ENCODE assay signal across 1 cellular context in genomic region chr4:10115657-10116624, GRCh38.
TF ChIP-seq lines count a peak whose summit lies in the region.

No MANE protein-coding gene starts in this region.

TF ChIP-seq in HepG2, 621 proteins besides CTCF, POLR2A, EP300 and RAD21 (continued from another document and continues in another):
- peak; percentile 81 for TF ChIP-seq ARID4A (CRISPR knock-in tag; IDR thresholded peaks at IDR 0.05; ENCODE audit: borderline replicate concordance)
- 0 out of 2 replicates have a peak, but pooled peaks have one; percentile 26 for TF ChIP-seq ERF (CRISPR knock-in tag; IDR thresholded peaks at IDR 0.05)
- peak; percentile 12; the same call in 1 of the 2 replicates for TF ChIP-seq MXD1 (CRISPR knock-in tag; IDR thresholded peaks at IDR 0.05)
- no peak for TF ChIP-seq NFKB2 (CRISPR knock-in tag; IDR thresholded peaks at IDR 0.05; ENCODE audit: borderline replicate concordance)
- no peak for TF ChIP-seq GABPA (IDR thresholded peaks at IDR 0.05; ENCODE audit: low read depth, low read length)
- peak; percentile 8; the same call in 1 of the 2 replicates for TF ChIP-seq GABPA (CRISPR knock-in tag; IDR thresholded peaks at IDR 0.05; ENCODE audit: low read depth)
- no peak for TF ChIP-seq ZNF709 (CRISPR knock-in tag; IDR thresholded peaks at IDR 0.05)
- TF ChIP-seq KLF9 (CRISPR knock-in tag; IDR thresholded peaks at IDR 0.05; ENCODE audit: low read depth), result peak; percentile 90; the same call in 1 of the 2 replicates
- no peak for TF ChIP-seq ZNF329 (CRISPR knock-in tag; IDR thresholded peaks at IDR 0.05; ENCODE audit: low read depth)
- no peak for TF ChIP-seq RXRB (CRISPR knock-in tag; IDR thresholded peaks at IDR 0.05; ENCODE audit: borderline replicate concordance)
- TF ChIP-seq ZNF503 (CRISPR knock-in tag; IDR thresholded peaks at IDR 0.05), result no peak
- no peak for TF ChIP-seq MAFK (conservative IDR thresholded peaks at IDR 0.05 in 1 of 2, IDR thresholded peaks at IDR 0.05 in 1 of 2; ENCODE audit: low read length in 2 of 2)
- TF ChIP-seq MLX (CRISPR knock-in tag; IDR thresholded peaks at IDR 0.05), result no peak
- TF ChIP-seq IKZF5 (CRISPR knock-in tag; IDR thresholded peaks at IDR 0.05), result no peak
- TF ChIP-seq ZNF253 (CRISPR knock-in tag; IDR thresholded peaks at IDR 0.05; ENCODE audit: borderline replicate concordance), result no peak
- TF ChIP-seq ZNF782 (CRISPR knock-in tag; IDR thresholded peaks at IDR 0.05; ENCODE audit: borderline replicate concordance), result no peak
- no peak for TF ChIP-seq TBL1XR1 (IDR thresholded peaks at IDR 0.05; ENCODE audit: borderline replicate concordance, low read length, partially characterized antibody)
- TF ChIP-seq KLF6 (CRISPR knock-in tag; IDR thresholded peaks at IDR 0.05), result no peak
- TF ChIP-seq STAT5B (CRISPR knock-in tag; IDR thresholded peaks at IDR 0.05), result no peak
- no peak for TF ChIP-seq SNAPC4 (CRISPR knock-in tag; IDR thresholded peaks at IDR 0.05)
- no peak for TF ChIP-seq ZNF784 (CRISPR knock-in tag; IDR thresholded peaks at IDR 0.05; ENCODE audit: borderline replicate concordance)
- 0 out of 2 replicates have a peak, but pooled peaks have one; percentile 14 for TF ChIP-seq MEIS2 (CRISPR knock-in tag; IDR thresholded peaks at IDR 0.05)
- TF ChIP-seq SSRP1 (CRISPR knock-in tag; IDR thresholded peaks at IDR 0.05), result no peak
- no peak for TF ChIP-seq PBX2 (CRISPR knock-in tag; IDR thresholded peaks at IDR 0.05)
- no peak for TF ChIP-seq NFAT5 (CRISPR knock-in tag; IDR thresholded peaks at IDR 0.05)
- no peak for TF ChIP-seq TFAP4 (IDR thresholded peaks at IDR 0.05; ENCODE audit: borderline replicate concordance, low read depth)
- TF ChIP-seq SMAD9 (CRISPR knock-in tag; IDR thresholded peaks at IDR 0.05), result no peak
- no peak; the same call in 1 of the 2 replicates for TF ChIP-seq ZNF619 (CRISPR knock-in tag; IDR thresholded peaks at IDR 0.05)
- TF ChIP-seq GPN1 (CRISPR knock-in tag; IDR thresholded peaks at IDR 0.05; ENCODE audit: borderline replicate concordance), result no peak
- TF ChIP-seq ZBTB38 (CRISPR knock-in tag; IDR thresholded peaks at IDR 0.05), result no peak
- no peak for TF ChIP-seq POLR2AphosphoS5 (IDR thresholded peaks at IDR 0.05; ENCODE audit: low read depth, low read length)
